In the genomic region with DNA sequence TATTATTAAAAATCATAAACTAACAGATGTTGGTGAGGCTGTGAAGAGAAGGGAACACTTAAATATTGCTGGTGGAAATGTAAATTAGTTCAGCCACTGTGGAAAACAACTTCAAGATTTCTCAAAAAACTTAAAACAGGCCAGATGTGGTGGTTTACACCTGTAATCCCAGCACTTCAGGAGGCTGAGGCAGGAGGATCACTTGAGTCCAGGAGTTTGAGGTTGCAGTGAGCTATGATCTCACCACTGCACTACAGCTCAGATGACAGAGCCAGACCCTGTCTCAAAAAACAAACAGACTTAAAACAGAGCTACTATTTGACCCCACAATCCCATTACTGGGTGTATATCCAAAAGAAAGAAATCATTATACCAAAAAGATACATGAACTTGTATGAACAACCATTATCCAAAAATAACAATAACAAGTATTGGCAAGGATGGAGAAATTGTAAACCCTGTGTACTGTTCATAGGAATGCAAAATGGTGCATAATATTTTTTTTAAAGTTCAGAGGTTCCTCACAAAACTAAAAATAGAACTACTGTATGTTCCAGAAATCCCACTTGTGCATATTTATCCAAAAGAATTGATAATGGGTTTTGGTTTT, we compare ENCODE assay signal across 16 cellular contexts.
"Had no signal": no experiment of that assay in that cellular context is flagged by ENCODE, and none has a peak within 500 bp of the region (broad histone marks: within the 10 kb centered on the region; RNA-seq: fewer than 3 reads in every experiment).

No MANE protein-coding gene starts in this region.

- H3K4me3 Mint-ChIP-seq: activated T-cell treated with anti-CD3 and anti-CD28 coated beads, Interleukin-2, amount 50 U/mL, for 4 hours; stimulated activated naive B cell treated with anti-CD40 and anti-IgM and Interleukin-4, amounts not matched to agents 10 μg/mL and 1 μg/mL and 100 μg/mL, for 72 hours; type B pancreatic cell had no signal

- H3K27me3 Mint-ChIP-seq: stimulated activated naive B cell treated with anti-CD40 and anti-IgM and Interleukin-4, amounts not matched to agents 10 μg/mL and 1 μg/mL and 100 μg/mL, for 72 hours; type B pancreatic cell had no signal

- H3K4me3 ChIP-seq: gastroesophageal sphincter, left ventricle myocardium inferior, right atrium auricular region, smooth muscle cell had no signal

- H3K9me3 ChIP-seq: gastroesophageal sphincter had no signal

- H3K27ac ChIP-seq: gastroesophageal sphincter, left ventricle myocardium inferior, right atrium auricular region had no signal

- DNase-seq: activated CD4-positive, alpha-beta T cell treated with anti-CD3 and anti-CD28 coated beads for 1 hour; activated CD4-positive, alpha-beta T cell treated with anti-CD3 and anti-CD28 coated beads, Interleukin-2, amount 50 U/mL, for 48 hours; activated gamma-delta T cell treated with Interleukin-2 at 50 U/mL for 16 hours; activated T-cell treated with anti-CD3 and anti-CD28 coated beads, Interleukin-2, amount 50 U/mL, for 4 hours; caudate nucleus; cortex of kidney; effector memory CD4-positive, alpha-beta T cell; kidney; left ventricle myocardium inferior; mesendoderm; posterior cingulate gyrus; stimulated activated naive B cell treated with anti-CD40 and anti-IgM and Interleukin-4, amounts not matched to agents 10 μg/mL and 1 μg/mL and 100 μg/mL, for 72 hours had no signal

- H3K36me3 ChIP-seq: gastroesophageal sphincter, left ventricle myocardium inferior, right atrium auricular region had no signal

- ATAC-seq: activated T-cell treated with anti-CD3 and anti-CD28 coated beads, Interleukin-2, amount 50 U/mL, for 4 hours; gastroesophageal sphincter; stimulated activated naive B cell treated with anti-CD40 and anti-IgM and Interleukin-4, amounts not matched to agents 10 μg/mL and 1 μg/mL and 100 μg/mL, for 72 hours had no signal

- H3K27me3 ChIP-seq: gastroesophageal sphincter, right atrium auricular region had no signal

- H3K27ac Mint-ChIP-seq: stimulated activated naive B cell treated with anti-CD40 and anti-IgM and Interleukin-4, amounts not matched to agents 10 μg/mL and 1 μg/mL and 100 μg/mL, for 72 hours had no signal
